1 cellular context compared by ENCODE assay signal in genomic region chr12:108609535-108610335, GRCh38.
A peak's percentile ranks its signal among the peaks of the same experiment; 100 is the strongest.
TF ChIP-seq lines count a peak whose summit lies in the region.

No MANE protein-coding gene starts in this region.

TF ChIP-seq in HepG2, 621 proteins besides CTCF, POLR2A, EP300 and RAD21:
- TF ChIP-seq, protein P1, sequence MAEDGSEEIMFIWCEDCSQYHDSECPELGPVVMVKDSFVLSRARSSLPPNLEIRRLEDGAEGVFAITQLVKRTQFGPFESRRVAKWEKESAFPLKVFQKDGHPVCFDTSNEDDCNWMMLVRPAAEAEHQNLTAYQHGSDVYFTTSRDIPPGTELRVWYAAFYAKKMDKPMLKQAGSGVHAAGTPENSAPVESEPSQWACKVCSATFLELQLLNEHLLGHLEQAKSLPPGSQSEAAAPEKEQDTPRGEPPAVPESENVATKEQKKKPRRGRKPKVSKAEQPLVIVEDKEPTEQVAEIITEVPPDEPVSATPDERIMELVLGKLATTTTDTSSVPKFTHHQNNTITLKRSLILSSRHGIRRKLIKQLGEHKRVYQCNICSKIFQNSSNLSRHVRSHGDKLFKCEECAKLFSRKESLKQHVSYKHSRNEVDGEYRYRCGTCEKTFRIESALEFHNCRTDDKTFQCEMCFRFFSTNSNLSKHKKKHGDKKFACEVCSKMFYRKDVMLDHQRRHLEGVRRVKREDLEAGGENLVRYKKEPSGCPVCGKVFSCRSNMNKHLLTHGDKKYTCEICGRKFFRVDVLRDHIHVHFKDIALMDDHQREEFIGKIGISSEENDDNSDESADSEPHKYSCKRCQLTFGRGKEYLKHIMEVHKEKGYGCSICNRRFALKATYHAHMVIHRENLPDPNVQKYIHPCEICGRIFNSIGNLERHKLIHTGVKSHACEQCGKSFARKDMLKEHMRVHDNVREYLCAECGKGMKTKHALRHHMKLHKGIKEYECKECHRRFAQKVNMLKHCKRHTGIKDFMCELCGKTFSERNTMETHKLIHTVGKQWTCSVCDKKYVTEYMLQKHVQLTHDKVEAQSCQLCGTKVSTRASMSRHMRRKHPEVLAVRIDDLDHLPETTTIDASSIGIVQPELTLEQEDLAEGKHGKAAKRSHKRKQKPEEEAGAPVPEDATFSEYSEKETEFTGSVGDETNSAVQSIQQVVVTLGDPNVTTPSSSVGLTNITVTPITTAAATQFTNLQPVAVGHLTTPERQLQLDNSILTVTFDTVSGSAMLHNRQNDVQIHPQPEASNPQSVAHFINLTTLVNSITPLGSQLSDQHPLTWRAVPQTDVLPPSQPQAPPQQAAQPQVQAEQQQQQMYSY (CRISPR knock-in tag; IDR thresholded peaks at IDR 0.05) = peak; percentile 72
- TF ChIP-seq SATB2 (CRISPR knock-in tag; IDR thresholded peaks at IDR 0.05) = no peak
